Comparison of ENCODE assay signal across 8 cellular contexts in genomic region chr7:74061840-74062539, GRCh38. TPM values are rescaled to one million over a fixed set of nuclear protein-coding genes. Genes with fewer than 3 reads are reported as not detected.
DNase-seq lines count a peak whose midpoint lies in the region; ATAC-seq and TF ChIP-seq lines count a peak whose summit lies in the region.

No MANE protein-coding gene starts in this region.

- H3K4me3 Mint-ChIP-seq in activated T-cell treated with anti-CD3 and anti-CD28 coated beads, Interleukin-2, amount 50 U/mL, for 72 hours = peak overlapping the region in 1 of 2 donors; percentile 49
- H3K4me3 Mint-ChIP-seq in neural crest cell = no peak overlapping the region

- H3K4me1 ChIP-seq in OCI-LY3 (ENCODE audit: low read length) = no peaks in the 10 kb centered on the region

- ATAC-seq in activated T-cell treated with anti-CD3 and anti-CD28 coated beads, Interleukin-2, amount 50 U/mL, for 72 hours (replicated peaks in 1 of 2) = peak; percentile 76 to 98
- ATAC-seq in GM21619 (IDR thresholded peaks at IDR 0.05; ENCODE audit: unreplicated experiment) = no peak

- H2AFZ ChIP-seq in OCI-LY3 (ENCODE audit: low read depth, low read length) = no peak overlapping the region

- H3K9me3 ChIP-seq in OCI-LY3 (ENCODE audit: insufficient read depth, low read length) = no peaks in the 10 kb centered on the region

- no peaks in the 10 kb centered on the region for H3K79me2 ChIP-seq in OCI-LY3 (ENCODE audit: low read length)

- H3K27ac ChIP-seq in OCI-LY3 (ENCODE audit: low read length) = no peak overlapping the region

- H3K4me3 ChIP-seq in OCI-LY3 (ENCODE audit: low read length) = peak overlapping the region; percentile 15; the same call in 1 of the 2 replicates

- peak; percentile 76 for DNase-seq in NK-92 treated with Interleukin-12 subunit alpha and Interleukin-12 subunit beta, amount 100 ng/mL, for 24 hours (lab: John Stamatoyannopoulos, UW)
- no peak for DNase-seq in NK-92 (lab: John Stamatoyannopoulos, UW; ENCODE audit: unreplicated experiment)
- DNase-seq in activated T-cell treated with anti-CD3 and anti-CD28 coated beads, Interleukin-2, amount 50 U/mL, for 72 hours = peak; percentile 23 to 69
- DNase-seq in fibroblast of gingiva (ENCODE audit: low read depth) = peak; percentile 97
- DNase-seq in neural crest cell (ENCODE audit: low read depth, low spot score) = no peak
- DNase-seq in stromal cell of bone marrow (ENCODE audit: low read depth) = peak; percentile 94

- peaks cover 9% of the 10 kb centered on the region for H3K27me3 Mint-ChIP-seq in activated T-cell treated with anti-CD3 and anti-CD28 coated beads, Interleukin-2, amount 50 U/mL, for 72 hours (ENCODE audit: low read depth)
- H3K27me3 Mint-ChIP-seq in neural crest cell (ENCODE audit: low read depth) = peaks cover 10% of the 10 kb centered on the region

- H3K4me2 ChIP-seq in OCI-LY3 (ENCODE audit: low read length) = peak overlapping the region; percentile 33; the same call in 1 of the 2 replicates

- H3K36me3 ChIP-seq in OCI-LY3 (replicated peaks; ENCODE audit: low read depth, low read length) = no peaks in the 10 kb centered on the region

- no peaks in the 10 kb centered on the region for H3K4me1 Mint-ChIP-seq in activated T-cell treated with anti-CD3 and anti-CD28 coated beads, Interleukin-2, amount 50 U/mL, for 72 hours (ENCODE audit: low read depth)
- no peaks in the 10 kb centered on the region for H3K4me1 Mint-ChIP-seq in neural crest cell

- no peak overlapping the region for H3K9ac ChIP-seq in OCI-LY3 (ENCODE audit: low read length)

- peak overlapping the region; percentile 59 for H3K27ac Mint-ChIP-seq in activated T-cell treated with anti-CD3 and anti-CD28 coated beads, Interleukin-2, amount 50 U/mL, for 72 hours
- H3K27ac Mint-ChIP-seq in neural crest cell (ENCODE audit: unreplicated experiment) = peak overlapping the region; percentile 57

- no peaks in the 10 kb centered on the region for H3K9me3 Mint-ChIP-seq in activated T-cell treated with anti-CD3 and anti-CD28 coated beads, Interleukin-2, amount 50 U/mL, for 72 hours
- no peaks in the 10 kb centered on the region for H3K9me3 Mint-ChIP-seq in neural crest cell

- H4K20me1 ChIP-seq in OCI-LY3 (ENCODE audit: insufficient read depth, low read length) = no peaks in the 10 kb centered on the region

- TF ChIP-seq CTCF in OCI-LY3 (IDR thresholded peaks at IDR 0.05; ENCODE audit: low read depth, low read length) (no peak), neural crest cell (conservative IDR thresholded peaks at IDR 0.05) (no peak)

- no peaks in the 10 kb centered on the region for H3K36me3 Mint-ChIP-seq in activated T-cell treated with anti-CD3 and anti-CD28 coated beads, Interleukin-2, amount 50 U/mL, for 72 hours (ENCODE audit: insufficient read depth in 2 of 2)
- no peaks in the 10 kb centered on the region for H3K36me3 Mint-ChIP-seq in neural crest cell (ENCODE audit: low read depth)

- peaks cover 8% of the 10 kb centered on the region for H3K27me3 ChIP-seq in OCI-LY3 (ENCODE audit: low read depth, low read length)

RNA-seq across cellular contexts. Expression of gene LIMK1, which starts 21.6 kb away (rescaled TPM):
- total RNA-seq in activated T-cell treated with anti-CD3 and anti-CD28 coated beads, Interleukin-2, amount 50 U/mL, for 72 hours = 10 to 100 TPM; 18.8 to 22.3 TPM
- 80.4 and 82.1 TPM in 2 replicates for total RNA-seq in neural crest cell

RNA-seq across cellular contexts. Expression of gene ELN, which starts 34.0 kb away (rescaled TPM):
- total RNA-seq in activated T-cell treated with anti-CD3 and anti-CD28 coated beads, Interleukin-2, amount 50 U/mL, for 72 hours = not detected
- 0.41 and 1.0 TPM in 2 replicates for total RNA-seq in neural crest cell

Comparison
In these comparisons a context has a peak if more than half of its experiments do, and no peak if none do; other contexts are left out.
1. DNase-seq: peak in NK-92 treated with Interleukin-12 subunit alpha and Interleukin-12 subunit beta, amount 100 ng/mL, for 24 hours (single experiment), activated T-cell treated with anti-CD3 and anti-CD28 coated beads, Interleukin-2, amount 50 U/mL, for 72 hours (2 of 2), fibroblast of gingiva (single experiment) and stromal cell of bone marrow (single experiment); none in NK-92 (single experiment) and neural crest cell (single experiment).